ENCODE assay signal across 14 cellular contexts in genomic region chr1:226436855-226437491, GRCh38. TPM values are rescaled to one million over a fixed set of nuclear protein-coding genes. Genes with fewer than 3 reads are reported as not detected.
A peak's percentile ranks its signal among the peaks of the same experiment; 100 is the strongest.
DNase-seq lines count a peak whose midpoint lies in the region; ATAC-seq, FAIRE-seq and TF ChIP-seq lines count a peak whose summit lies in the region.
"Had no signal": no experiment of that assay in that cellular context is flagged by ENCODE, and none has a peak within 500 bp of the region (broad histone marks: within the 10 kb centered on the region; RNA-seq: fewer than 3 reads in every experiment).

No MANE protein-coding gene starts in this region.

- TF ChIP-seq CTCF in Peyer's patch (IDR thresholded peaks at IDR 0.05) (no peak), pancreas (IDR thresholded peaks at IDR 0.05) (no peak)

- no peak overlapping the region for H3K4me3 ChIP-seq in Peyer's patch
- H3K4me3 ChIP-seq in pancreas: no peak overlapping the region

- TF ChIP-seq POLR2A in Peyer's patch (IDR thresholded peaks at IDR 0.05): no peak

- H3K4me1 ChIP-seq in Peyer's patch (no peaks in the 10 kb centered on the region), pancreas (no peaks in the 10 kb centered on the region)
- H3K4me1 ChIP-seq: Caco-2 had no signal

- H3K27ac ChIP-seq in Peyer's patch (peak overlapping the region in 1 of 4 donors; percentile 58), pancreas (no peak overlapping the region)

- H3K36me3 ChIP-seq in Peyer's patch: no peaks in the 10 kb centered on the region
- H3K36me3 ChIP-seq in pancreas: no peaks in the 10 kb centered on the region

- ATAC-seq in GM18868 (IDR thresholded peaks at IDR 0.05; ENCODE audit: unreplicated experiment) (peak; percentile 56), pancreas (peak; percentile 48 to 86 (median 77)), GM18511 (IDR thresholded peaks at IDR 0.05; ENCODE audit: unreplicated experiment) (no peak), GM19035 (IDR thresholded peaks at IDR 0.05; ENCODE audit: unreplicated experiment) (no peak)
- ATAC-seq: activated CD4-positive, alpha-beta T cell treated with anti-CD3 and anti-CD28 coated beads for 36 hours had no signal

- FAIRE-seq in pancreas (lab: Jason Lieb, UNC): no peak
- FAIRE-seq: colon had no signal

- H3K27me3 ChIP-seq in Peyer's patch (no peaks in the 10 kb centered on the region), pancreas (no peaks in the 10 kb centered on the region)

- 19 to 23% methylated on average over 8 of the region's 8 CpGs for WGBS in pancreas, 2 donors

- DNase-seq in NCI-H146 (lab: John Stamatoyannopoulos, UW) (peak; percentile 84), Peyer's patch (peak in 2 of 3 donors; percentile 82 to 86), pancreas (peak in 2 of 6 donors; percentile 12 to 14), NK-92 (lab: John Stamatoyannopoulos, UW; ENCODE audit: unreplicated experiment) (no peak)
- DNase-seq: activated CD4-positive, alpha-beta T cell treated with anti-CD3 and anti-CD28 coated beads for 36 hours; Caco-2; foreskin melanocyte; left cardiac atrium; nucleus accumbens; SIG-M5 had no signal

- intact Hi-C loops in pancreas (cut with DNase I): no loop called here

- H3K9me3 ChIP-seq in Peyer's patch: no peaks in the 10 kb centered on the region
- H3K9me3 ChIP-seq in pancreas: no peaks in the 10 kb centered on the region
- H3K9me3 ChIP-seq: Caco-2 had no signal

RNA-seq across cellular contexts. Expression of gene PARP1, which starts 29.1 kb away (rescaled TPM):
- total RNA-seq in Peyer's patch: 100 to 1,000 TPM in 1 of 4 donors, 10 to 100 TPM in 3; 25.2 to 145 (median 54.4) TPM
- total RNA-seq in pancreas: 10 to 100 TPM; 40.7 to 69.4 (median 52.5) TPM
- polyA plus RNA-seq in pancreas: 10 to 100 TPM; 16.8 to 23.8 TPM

Comparison
In these comparisons a context has a peak if more than half of its experiments do, and no peak if none do; other contexts are left out.
1. ATAC-seq: peak in GM18868 (single experiment) and pancreas (4 of 4); none in GM18511 (single experiment) and GM19035 (single experiment).